In genomic region chr15:89356634-89357298, GRCh38 we compare ENCODE assay signal across 9 cellular contexts. TPM values are rescaled to one million over a fixed set of nuclear protein-coding genes. Genes with fewer than 3 reads are reported as not detected.
DNase-seq lines count a peak whose midpoint lies in the region; ATAC-seq, FAIRE-seq and TF ChIP-seq lines count a peak whose summit lies in the region.
"Had no signal": no experiment of that assay in that cellular context is flagged by ENCODE, and none has a peak within 500 bp of the region (broad histone marks: within the 10 kb centered on the region; RNA-seq: fewer than 3 reads in every experiment).

No MANE protein-coding gene starts in this region.

- H3K27me3 ChIP-seq in BE2C (peaks cover 4% of the 10 kb centered on the region; the same call in 1 of the 2 replicates), GM23338 (ENCODE audit: insufficient read depth) (peaks cover 81% of the 10 kb centered on the region)

- peaks cover 70% of the 10 kb centered on the region for H3K27me3 Mint-ChIP-seq in GM23338 (ENCODE audit: insufficient read depth, low read depth, poor library complexity)
- peaks cover 66 to 84% of the 10 kb centered on the region in 2 donors for H3K27me3 Mint-ChIP-seq in stimulated activated naive B cell treated with anti-CD40 and anti-IgM and Interleukin-4, amounts not matched to agents 10 μg/mL and 1 μg/mL and 100 μg/mL, for 72 hours

- H4K20me1 ChIP-seq in GM23338 (replicated peaks; ENCODE audit: insufficient read depth): peaks cover 10% of the 10 kb centered on the region

- H3K9me3 ChIP-seq in BE2C: no peaks in the 10 kb centered on the region

- FAIRE-seq in RCC 7860 (lab: Jason Lieb, UNC) (no peak), frontal cortex (lab: Jason Lieb, UNC) (no peak)

- H3K27ac ChIP-seq in GM23338 (ENCODE audit: low read depth): no peak overlapping the region

- no peak overlapping the region for H3K4me2 ChIP-seq in GM23338

- TF ChIP-seq CTCF in BE2C (IDR thresholded peaks at IDR 0.05; ENCODE audit: low read depth, low read length): peak; percentile 73
- TF ChIP-seq CTCF in GM23338 (conservative IDR thresholded peaks at IDR 0.05; ENCODE audit: low read depth in 2 of 2): peak; percentile 59 to 70

- H3K4me1 ChIP-seq in BE2C (peaks cover 13% of the 10 kb centered on the region), GM23338 (ENCODE audit: insufficient read depth) (peaks cover 18% of the 10 kb centered on the region; the same call in 1 of the 2 replicates)

- no peak overlapping the region for H3K27ac Mint-ChIP-seq in GM23338
- H3K27ac Mint-ChIP-seq in stimulated activated naive B cell treated with anti-CD40 and anti-IgM and Interleukin-4, amounts not matched to agents 10 μg/mL and 1 μg/mL and 100 μg/mL, for 72 hours: no peak overlapping the region
- H3K27ac Mint-ChIP-seq: dendritic cell treated with granulocyte-macrophage colony-stimulating factor and Interleukin-4, amounts not matched to agents 40 ng/mL and 50 ng/mL, for 4 days had no signal

- H3K9me2 ChIP-seq in GM23338 (ENCODE audit: insufficient read depth): no peaks in the 10 kb centered on the region

- DNase-seq in BE2C: peak; percentile 58
- DNase-seq in GM23338 (ENCODE audit: low spot score): peak; percentile 41
- peak; percentile 7 for DNase-seq in RCC 7860 (ENCODE audit: low spot score)
- peak; percentile 48 to 64 for DNase-seq in frontal cortex (ENCODE audit: low spot score in 2 of 2)
- DNase-seq in NK-92 treated with Interleukin-12 subunit alpha and Interleukin-12 subunit beta, amount 100 ng/mL, for 24 hours (lab: John Stamatoyannopoulos, UW): no peak
- DNase-seq in NCI-H1048 (lab: John Stamatoyannopoulos, UW): no peak
- DNase-seq in stimulated activated naive B cell treated with anti-CD40 and anti-IgM and Interleukin-4, amounts not matched to agents 10 μg/mL and 1 μg/mL and 100 μg/mL, for 72 hours: no peak

- ATAC-seq in GM23338 (no peak), HG03039 (IDR thresholded peaks at IDR 0.05; ENCODE audit: unreplicated experiment) (no peak)
- no peak for ATAC-seq in stimulated activated naive B cell treated with anti-CD40 and anti-IgM and Interleukin-4, amounts not matched to agents 10 μg/mL and 1 μg/mL and 100 μg/mL, for 72 hours (replicated peaks)

- H3K4me3 Mint-ChIP-seq in GM23338: no peak overlapping the region
- H3K4me3 Mint-ChIP-seq in stimulated activated naive B cell treated with anti-CD40 and anti-IgM and Interleukin-4, amounts not matched to agents 10 μg/mL and 1 μg/mL and 100 μg/mL, for 72 hours: no peak overlapping the region
- H3K4me3 Mint-ChIP-seq: dendritic cell treated with granulocyte-macrophage colony-stimulating factor and Interleukin-4, amounts not matched to agents 40 ng/mL and 50 ng/mL, for 4 days had no signal

- H3K4me3 ChIP-seq in BE2C (ENCODE audit: low read depth, low read length): no peak overlapping the region
- H3K4me3 ChIP-seq in GM23338: no peak overlapping the region

- H3K9me3 Mint-ChIP-seq in GM23338: no peaks in the 10 kb centered on the region
- H3K9me3 Mint-ChIP-seq in stimulated activated naive B cell treated with anti-CD40 and anti-IgM and Interleukin-4, amounts not matched to agents 10 μg/mL and 1 μg/mL and 100 μg/mL, for 72 hours: no peaks in the 10 kb centered on the region
- H3K9me3 Mint-ChIP-seq: dendritic cell treated with granulocyte-macrophage colony-stimulating factor and Interleukin-4, amounts not matched to agents 40 ng/mL and 50 ng/mL, for 4 days had no signal

- peaks cover 8% of the 10 kb centered on the region; the same call in 1 of the 2 replicates for H3F3A ChIP-seq in GM23338 (replicated peaks; ENCODE audit: low read depth)

- H3K36me3 ChIP-seq in BE2C (no peaks in the 10 kb centered on the region), GM23338 (ENCODE audit: insufficient read depth) (no peaks in the 10 kb centered on the region)

- no peaks in the 10 kb centered on the region for H3K79me2 ChIP-seq in GM23338 (replicated peaks; ENCODE audit: insufficient read depth)

- H2AFZ ChIP-seq in GM23338: no peak overlapping the region

- peaks cover 18% of the 10 kb centered on the region for H3K4me1 Mint-ChIP-seq in GM23338
- peaks cover 14 to 35% of the 10 kb centered on the region in 2 donors for H3K4me1 Mint-ChIP-seq in stimulated activated naive B cell treated with anti-CD40 and anti-IgM and Interleukin-4, amounts not matched to agents 10 μg/mL and 1 μg/mL and 100 μg/mL, for 72 hours

- peaks cover 3% of the 10 kb centered on the region; the same call in 1 of the 3 replicates for H3K36me3 Mint-ChIP-seq in GM23338 (ENCODE audit: low read depth)
- no peaks in the 10 kb centered on the region for H3K36me3 Mint-ChIP-seq in stimulated activated naive B cell treated with anti-CD40 and anti-IgM and Interleukin-4, amounts not matched to agents 10 μg/mL and 1 μg/mL and 100 μg/mL, for 72 hours

TF ChIP-seq in GM23338, 12 proteins besides CTCF, POLR2A, EP300 and RAD21 (continues in another document):
- no peak for TF ChIP-seq EZH2phosphoT487 (IDR thresholded peaks at IDR 0.05; ENCODE audit: unreplicated experiment)
- no peak for TF ChIP-seq CREB1 (CRISPR knock-in tag; IDR thresholded peaks at IDR 0.05; ENCODE audit: low read depth)
- no peak for TF ChIP-seq JUNB (IDR thresholded peaks at IDR 0.05; ENCODE audit: unreplicated experiment)
- no peak for TF ChIP-seq STAT1 (IDR thresholded peaks at IDR 0.05; ENCODE audit: unreplicated experiment)
- TF ChIP-seq NANOG (IDR thresholded peaks at IDR 0.05; ENCODE audit: borderline replicate concordance): no peak
- TF ChIP-seq ETS1 (IDR thresholded peaks at IDR 0.05): no peak
- TF ChIP-seq POLR2AphosphoS5 (IDR thresholded peaks at IDR 0.05; ENCODE audit: low read depth): no peak
- TF ChIP-seq REST (IDR thresholded peaks at IDR 0.05; ENCODE audit: unreplicated experiment): no peak
- TF ChIP-seq ZNF114 (CRISPR knock-in tag; IDR thresholded peaks at IDR 0.05): no peak

RNA-seq across cellular contexts. Expression of gene POLG, which starts 22.1 kb away (rescaled TPM):
- 101 TPM for polyA plus RNA-seq in BE2C (2012; ENCODE audit: insufficient read depth, insufficient read length, low read depth)
- 70.2 and 74.1 TPM in 2 replicates for total RNA-seq in GM23338 (2014; rRNA removed; shearing (Covaris generic))
- 28.8 and 29.0 TPM in 2 replicates for polyA plus RNA-seq in GM23338 (2016; fragmentation: Nextera tagmentation; extraction: Ambion mirVana)
- 39.1 TPM for total RNA-seq in frontal cortex

Comparison
In these comparisons a context has a peak if more than half of its experiments do, and no peak if none do; other contexts are left out.
1. DNase-seq: peak in BE2C (single experiment), GM23338 (single experiment), RCC 7860 (single experiment) and frontal cortex (2 of 2); none in NK-92 treated with Interleukin-12 subunit alpha and Interleukin-12 subunit beta, amount 100 ng/mL, for 24 hours (single experiment), NCI-H1048 (single experiment) and stimulated activated naive B cell treated with anti-CD40 and anti-IgM and Interleukin-4, amounts not matched to agents 10 μg/mL and 1 μg/mL and 100 μg/mL, for 72 hours (single experiment).